Comparison of ENCODE assay signal across 17 cellular contexts in the genomic region with DNA sequence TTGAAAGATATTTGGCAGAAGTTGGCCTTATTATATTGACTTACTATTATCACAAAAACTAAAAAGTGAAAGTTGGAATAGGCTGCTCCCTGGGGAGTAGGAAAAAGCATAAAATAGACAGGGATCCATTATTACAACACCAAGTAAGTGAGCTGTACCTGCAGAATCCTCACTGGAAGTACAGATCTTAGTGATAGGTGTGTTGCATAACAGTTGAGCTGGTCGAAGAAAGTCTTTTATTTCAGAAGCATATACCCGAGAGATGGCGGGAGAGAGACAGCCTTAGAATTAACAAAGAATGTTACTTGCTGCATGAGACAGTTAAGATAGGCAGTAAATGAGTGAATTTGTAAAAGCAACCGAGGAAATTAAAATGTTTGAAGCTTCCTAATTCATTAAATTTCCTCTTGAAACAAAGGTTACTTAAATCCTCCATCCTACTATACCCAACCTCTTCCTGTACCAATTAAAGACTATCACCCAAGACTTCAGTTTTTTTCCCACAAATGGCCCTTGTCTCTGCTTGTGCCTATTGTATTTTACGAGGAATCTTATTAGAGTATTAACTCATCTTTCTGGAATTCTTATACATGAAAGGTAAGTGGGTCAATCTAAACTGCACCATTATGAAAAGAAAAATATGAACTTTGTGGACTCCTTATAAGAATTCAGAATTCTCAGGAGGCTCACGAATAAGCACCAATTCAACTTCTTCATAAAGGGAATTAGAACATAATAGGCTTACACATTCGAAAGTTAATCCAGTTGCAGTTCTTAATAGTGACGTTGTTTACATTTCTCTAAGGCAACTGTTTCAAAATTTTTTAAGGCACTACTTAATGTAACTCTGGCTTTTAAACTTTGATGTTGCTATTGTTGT.
"Had no signal": no experiment of that assay in that cellular context is flagged by ENCODE, and none has a peak within 500 bp of the region (broad histone marks: within the 10 kb centered on the region; RNA-seq: fewer than 3 reads in every experiment).

No MANE protein-coding gene starts in this region.

- H3K27ac Mint-ChIP-seq: activated CD4-positive, alpha-beta memory T cell treated with anti-CD3 and anti-CD28 coated beads for 36 hours; activated naive CD4-positive, alpha-beta T cell treated with anti-CD3 and anti-CD28 coated beads for 36 hours; natural killer cell; stimulated activated effector memory CD8-positive, alpha-beta T cell treated with anti-CD3 and anti-CD28 coated beads, Interleukin-12 subunit alpha, Interleukin-12 subunit beta, amount 100 ng/mL, for 72 hours; stimulated activated naive CD8-positive, alpha-beta T cell treated with anti-CD3 and anti-CD28 coated beads, Interleukin-15, amount 100 ng/mL, for 72 hours had no signal

- H3K4me3 Mint-ChIP-seq: activated CD4-positive, alpha-beta memory T cell treated with anti-CD3 and anti-CD28 coated beads for 36 hours; activated naive CD4-positive, alpha-beta T cell treated with anti-CD3 and anti-CD28 coated beads for 36 hours; immature natural killer cell; natural killer cell; stimulated activated effector memory CD8-positive, alpha-beta T cell treated with anti-CD3 and anti-CD28 coated beads, Interleukin-12 subunit alpha, Interleukin-12 subunit beta, amount 100 ng/mL, for 72 hours; stimulated activated naive CD8-positive, alpha-beta T cell treated with anti-CD3 and anti-CD28 coated beads, Interleukin-15, amount 100 ng/mL, for 72 hours had no signal

- H3K27ac ChIP-seq: left lung, neutrophil, pancreas, right lobe of liver, tibial artery had no signal

- H3K4me3 ChIP-seq: left lung, lung, pancreas, right lobe of liver, skin epidermis, tibial artery had no signal

- DNase-seq: activated CD4-positive, alpha-beta memory T cell treated with anti-CD3 and anti-CD28 coated beads for 36 hours; activated CD4-positive, alpha-beta T cell treated with anti-CD3 and anti-CD28 coated beads for 48 hours; activated naive CD4-positive, alpha-beta T cell treated with anti-CD3 and anti-CD28 coated beads for 36 hours; activated T-cell treated with anti-CD3 and anti-CD28 coated beads, Interleukin-2, amount 50 U/mL, for 48 hours; cortex of kidney; immature natural killer cell; left lung; natural killer cell; pancreas; right lobe of liver; stimulated activated CD4-positive, alpha-beta T cell treated with anti-CD3 and anti-CD28 coated beads, Interleukin-1b, Interleukin-23, amount 100 ng/mL, for 48 hours; stimulated activated naive CD8-positive, alpha-beta T cell treated with anti-CD3 and anti-CD28 coated beads, Interleukin-15, amount 100 ng/mL, for 72 hours; tibial artery had no signal

- H3K9me3 Mint-ChIP-seq: activated CD4-positive, alpha-beta memory T cell treated with anti-CD3 and anti-CD28 coated beads for 36 hours; activated naive CD4-positive, alpha-beta T cell treated with anti-CD3 and anti-CD28 coated beads for 36 hours; immature natural killer cell; natural killer cell; stimulated activated effector memory CD8-positive, alpha-beta T cell treated with anti-CD3 and anti-CD28 coated beads, Interleukin-12 subunit alpha, Interleukin-12 subunit beta, amount 100 ng/mL, for 72 hours; stimulated activated naive CD8-positive, alpha-beta T cell treated with anti-CD3 and anti-CD28 coated beads, Interleukin-15, amount 100 ng/mL, for 72 hours had no signal

- H3K36me3 ChIP-seq: left lung, neutrophil, pancreas, right lobe of liver, tibial artery had no signal

- H3K4me1 Mint-ChIP-seq: immature natural killer cell; natural killer cell; stimulated activated effector memory CD8-positive, alpha-beta T cell treated with anti-CD3 and anti-CD28 coated beads, Interleukin-12 subunit alpha, Interleukin-12 subunit beta, amount 100 ng/mL, for 72 hours had no signal

- ATAC-seq: left lung; natural killer cell; pancreas; right lobe of liver; stimulated activated effector memory CD8-positive, alpha-beta T cell treated with anti-CD3 and anti-CD28 coated beads, Interleukin-12 subunit alpha, Interleukin-12 subunit beta, amount 100 ng/mL, for 72 hours; stimulated activated naive CD8-positive, alpha-beta T cell treated with anti-CD3 and anti-CD28 coated beads, Interleukin-15, amount 100 ng/mL, for 72 hours had no signal

- H3K36me3 Mint-ChIP-seq: natural killer cell had no signal

- H3K27me3 ChIP-seq: left lung, neutrophil, pancreas, right lobe of liver, tibial artery had no signal

- H3K27me3 Mint-ChIP-seq: activated CD4-positive, alpha-beta memory T cell treated with anti-CD3 and anti-CD28 coated beads for 36 hours; stimulated activated naive CD8-positive, alpha-beta T cell treated with anti-CD3 and anti-CD28 coated beads, Interleukin-15, amount 100 ng/mL, for 72 hours had no signal

- H3K4me1 ChIP-seq: left lung, pancreas, tibial artery had no signal

- H3K9me3 ChIP-seq: left lung, neutrophil, pancreas, right lobe of liver, tibial artery had no signal
